Comparison of ENCODE assay signal across 36 cellular contexts in genomic region chrX:153408221-153408721, GRCh38. TPM values are rescaled to one million over a fixed set of nuclear protein-coding genes. Genes with fewer than 3 reads are reported as not detected.
"Had no signal": no experiment of that assay in that cellular context is flagged by ENCODE, and none has a peak within 500 bp of the region (broad histone marks: within the 10 kb centered on the region; RNA-seq: fewer than 3 reads in every experiment).

No MANE protein-coding gene starts in this region.

- DNase-seq: activated B cell treated with CpG ODN at 0.5 μM for 24 hours; activated CD4-positive, alpha-beta memory T cell treated with anti-CD3 and anti-CD28 coated beads for 36 hours; activated CD4-positive, alpha-beta T cell treated with anti-CD3 and anti-CD28 coated beads for 4 hours; activated CD4-positive, alpha-beta T cell treated with anti-CD3 and anti-CD28 coated beads, Interleukin-2, amount 50 U/mL, for 1 hour; activated CD4-positive, CD25-positive, alpha-beta regulatory T cell treated with anti-CD3 and anti-CD28 coated beads, Interleukin-2, amount 50 U/mL, for 72 hours; activated CD8-positive, alpha-beta memory T cell treated with anti-CD3 and anti-CD28 coated beads, Interleukin-2, amount 50 U/mL, for 4 hours; activated gamma-delta T cell treated with Interleukin-2 at 50 U/mL for 16 hours; activated naive CD4-positive, alpha-beta T cell treated with anti-CD3 and anti-CD28 coated beads for 36 hours; activated T-cell treated with anti-CD3 and anti-CD28 coated beads for 4 hours; activated T-cell treated with anti-CD3 and anti-CD28 coated beads, Interleukin-2, amount 50 U/mL, for 4 hours; adrenal gland; body of pancreas; caudate nucleus; cerebellar nuclear complex; NCI-H1105 treated with DMSO at 0.1 percent for 48 hours; NCI-H1436; NCI-H1694; NCI-H1930; NCI-H2081 treated with DMSO at 0.1 percent for 48 hours; NCI-H345; NCI-H524 treated with DMSO at 0.1 percent for 48 hours; SHP77 treated with DMSO at 0.1 percent for 48 hours; SW 1271; T-helper 1 cell; T-helper 2 cell; T-helper 9 cell had no signal

- H3K4me3 ChIP-seq: adrenal gland, body of pancreas, breast epithelium had no signal

- ATAC-seq: activated naive CD4-positive, alpha-beta T cell treated with anti-CD3 and anti-CD28 coated beads, Interleukin-2, amount 50 U/mL, for 72 hours; activated T-cell treated with anti-CD3 and anti-CD28 coated beads, Interleukin-2, amount 50 U/mL, for 4 hours; body of pancreas; Panc1 had no signal

- H3K27me3 ChIP-seq: adrenal gland, body of pancreas had no signal

- H3K9me3 ChIP-seq: adrenal gland, body of pancreas, breast epithelium had no signal

- H3K27me3 Mint-ChIP-seq: activated B cell treated with CpG ODN at 0.5 μM for 24 hours; activated CD4-positive, alpha-beta memory T cell treated with anti-CD3 and anti-CD28 coated beads for 36 hours had no signal

- H3K36me3 Mint-ChIP-seq: activated CD4-positive, alpha-beta memory T cell treated with anti-CD3 and anti-CD28 coated beads for 36 hours; activated naive CD4-positive, alpha-beta T cell treated with anti-CD3 and anti-CD28 coated beads, Interleukin-2, amount 50 U/mL, for 72 hours had no signal

- H3K9me3 Mint-ChIP-seq: activated B cell treated with CpG ODN at 0.5 μM for 24 hours; activated CD4-positive, alpha-beta memory T cell treated with anti-CD3 and anti-CD28 coated beads for 36 hours; activated naive CD4-positive, alpha-beta T cell treated with anti-CD3 and anti-CD28 coated beads for 36 hours; activated naive CD4-positive, alpha-beta T cell treated with anti-CD3 and anti-CD28 coated beads, Interleukin-2, amount 50 U/mL, for 72 hours; activated T-cell treated with anti-CD3 and anti-CD28 coated beads, Interleukin-2, amount 50 U/mL, for 4 hours; activated T-helper 1 cell treated with anti-CD3 and anti-CD28 coated beads, Interleukin-12 subunit alpha, Interleukin-12 subunit beta, Interleukin-2, Interleukin-4 antibody, amounts not matched to agents 30 ng/mL and 10 ng/mL and 1 ng/mL, durations not matched to agents 14 hours and 24 hours and 36 hours had no signal

- FAIRE-seq: astrocyte had no signal

- H3K4me3 Mint-ChIP-seq: activated B cell treated with CpG ODN at 0.5 μM for 24 hours; activated CD4-positive, alpha-beta memory T cell treated with anti-CD3 and anti-CD28 coated beads for 36 hours; activated naive CD4-positive, alpha-beta T cell treated with anti-CD3 and anti-CD28 coated beads for 36 hours; activated T-cell treated with anti-CD3 and anti-CD28 coated beads, Interleukin-2, amount 50 U/mL, for 4 hours; activated T-helper 1 cell treated with anti-CD3 and anti-CD28 coated beads, Interleukin-12 subunit alpha, Interleukin-12 subunit beta, Interleukin-2, Interleukin-4 antibody, amounts not matched to agents 30 ng/mL and 10 ng/mL and 1 ng/mL, durations not matched to agents 14 hours and 24 hours and 36 hours had no signal

- H3K4me1 ChIP-seq: breast epithelium had no signal

- H3K27ac Mint-ChIP-seq: activated B cell treated with CpG ODN at 0.5 μM for 24 hours; activated CD4-positive, alpha-beta memory T cell treated with anti-CD3 and anti-CD28 coated beads for 36 hours; activated naive CD4-positive, alpha-beta T cell treated with anti-CD3 and anti-CD28 coated beads for 36 hours; activated naive CD4-positive, alpha-beta T cell treated with anti-CD3 and anti-CD28 coated beads, Interleukin-2, amount 50 U/mL, for 72 hours; activated T-helper 1 cell treated with anti-CD3 and anti-CD28 coated beads, Interleukin-12 subunit alpha, Interleukin-12 subunit beta, Interleukin-2, Interleukin-4 antibody, amounts not matched to agents 30 ng/mL and 10 ng/mL and 1 ng/mL, durations not matched to agents 14 hours and 24 hours and 36 hours had no signal

- H3K36me3 ChIP-seq: adrenal gland, breast epithelium had no signal

- H3K27ac ChIP-seq: body of pancreas, breast epithelium, VCaP had no signal

RNA-seq across cellular contexts. Expression of gene ZFP92, which starts 3.0 kb away (rescaled TPM):
- total RNA-seq: MCF 10A, RPMI7951 had no signal

RNA-seq across cellular contexts. Expression of gene PNMA6E, which starts 7.1 kb away (rescaled TPM):
- total RNA-seq: activated B cell treated with CpG ODN at 0.5 μM for 24 hours; activated CD4-positive, alpha-beta memory T cell treated with anti-CD3 and anti-CD28 coated beads for 36 hours; activated naive CD4-positive, alpha-beta T cell treated with anti-CD3 and anti-CD28 coated beads for 36 hours; activated naive CD4-positive, alpha-beta T cell treated with anti-CD3 and anti-CD28 coated beads, Interleukin-2, amount 50 U/mL, for 72 hours; activated T-cell treated with anti-CD3 and anti-CD28 coated beads, Interleukin-2, amount 50 U/mL, for 4 hours; activated T-helper 1 cell treated with anti-CD3 and anti-CD28 coated beads, Interleukin-12 subunit alpha, Interleukin-12 subunit beta, Interleukin-2, Interleukin-4 antibody, amounts not matched to agents 30 ng/mL and 10 ng/mL and 1 ng/mL, durations not matched to agents 14 hours and 24 hours and 36 hours; astrocyte; body of pancreas; breast epithelium; MCF 10A; NCI-H460; RPMI7951; SK-MEL-5 had no signal

RNA-seq across cellular contexts. Expression of gene TREX2, which starts 37.6 kb away (rescaled TPM):
- total RNA-seq: RPMI7951 had no signal
